ENCODE assay signal across 25 cellular contexts in genomic region chr7:133313575-133313974, GRCh38.
"Had no signal": no experiment of that assay in that cellular context is flagged by ENCODE, and none has a peak within 500 bp of the region (broad histone marks: within the 10 kb centered on the region; RNA-seq: fewer than 3 reads in every experiment).

No MANE protein-coding gene starts in this region.

- H3K4me3 ChIP-seq: K562, Peyer's patch, SJCRH30 had no signal

- ATAC-seq: HepG2, K562, PC-3, Right ventricle myocardium inferior, SK-N-SH treated with all-trans-retinoic acid at 6 μM for 48 hours had no signal

- H3K27ac ChIP-seq: KMS-11, Peyer's patch, SJCRH30 had no signal

- H3K4me1 ChIP-seq: Peyer's patch had no signal

- H3K9me3 ChIP-seq: Peyer's patch, SJCRH30 had no signal

- DNase-seq: IMR-90; Kasumi-1; MM.1S; NCI-H1092 treated with DMSO at 0.1 percent for 48 hours; NCI-H1436; NCI-H187; NCI-H2029; NCI-H2081 treated with DMSO at 0.1 percent for 48 hours; NCI-H2171; NCI-H226; NCI-H446; NCI-H510A; NCI-H524 treated with DMSO at 0.1 percent for 48 hours; NCI-H69; NCI-H774; NK-92 treated with Interleukin-12 subunit alpha and Interleukin-12 subunit beta, amount 100 ng/mL, for 24 hours; PC-3; Peyer's patch; SHP77 treated with DMSO at 0.1 percent for 48 hours; SJCRH30 had no signal

- H3K27me3 ChIP-seq: Peyer's patch, SJCRH30 had no signal

- FAIRE-seq: HepG2, K562 had no signal

- H3K4me2 ChIP-seq: KMS-11 had no signal

- H3K36me3 ChIP-seq: SJCRH30 had no signal
